Comparison of ENCODE assay signal across 1 cellular context in genomic region chr1:153967109-153967999, GRCh38.
TF ChIP-seq lines count a peak whose summit lies in the region.

TSS of gene CREB3L4 (plus strand) at chr1:153967902. CDS start at chr1:153968526, 624 bp downstream.

TF ChIP-seq in GM12878, 131 proteins besides CTCF, POLR2A, EP300 and RAD21 (continued from another document and continues in another):
- 0 out of 2 replicates have a peak, but pooled peaks have one; percentile 20 for TF ChIP-seq CEBPZ (IDR thresholded peaks at IDR 0.05; ENCODE audit: low read depth, low read length)
- TF ChIP-seq ATF3 (IDR thresholded peaks at IDR 0.05; ENCODE audit: borderline replicate concordance, extremely low read depth, low read depth, low read length), result peak; percentile 43; the same call in 1 of the 2 replicates
- no peak for TF ChIP-seq ATF2 (IDR thresholded peaks at IDR 0.05; ENCODE audit: low read length)
- TF ChIP-seq STAT1 (conservative IDR thresholded peaks at IDR 0.05), result no peak; the same call in 1 of the 2 replicates
- no peak for TF ChIP-seq RBBP5 (conservative IDR thresholded peaks at IDR 0.05)
- TF ChIP-seq TAF1 (IDR thresholded peaks at IDR 0.05; ENCODE audit: borderline replicate concordance, low read depth, low read length), result peak; percentile 63
- TF ChIP-seq RCOR1 (conservative IDR thresholded peaks at IDR 0.05; ENCODE audit: low read depth, low read length), result 0 out of 2 replicates have a peak, but pooled peaks have one; percentile 40
- TF ChIP-seq JUND (IDR thresholded peaks at IDR 0.05; ENCODE audit: low read depth, low read length), result no peak
- TF ChIP-seq MEF2A (IDR thresholded peaks at IDR 0.05; ENCODE audit: insufficient read depth, low read depth, low read length), result 0 out of 2 replicates have a peak, but pooled peaks have one; percentile 32
- peak; percentile 87 for TF ChIP-seq SIN3A (IDR thresholded peaks at IDR 0.05; ENCODE audit: low read depth, low read length)
- TF ChIP-seq SPI1 (IDR thresholded peaks at IDR 0.05; ENCODE audit: borderline replicate concordance, insufficient read depth, low read depth, low read length), result no peak
- peak; percentile 72; the same call in 1 of the 2 replicates for TF ChIP-seq ZNF687 (IDR thresholded peaks at IDR 0.05)
- TF ChIP-seq ETV6 (conservative IDR thresholded peaks at IDR 0.05 in 1 of 2, IDR thresholded peaks at IDR 0.05 in 1 of 2; ENCODE audit: borderline replicate concordance in 1 of 2, low read depth in 1 of 2), result no peak
- no peak for TF ChIP-seq IRF4 (IDR thresholded peaks at IDR 0.05; ENCODE audit: low read depth, low read length)
- TF ChIP-seq MYB (IDR thresholded peaks at IDR 0.05; ENCODE audit: borderline replicate concordance, low read depth, low read length), result no peak
- peak; percentile 92 for TF ChIP-seq CHD2 (IDR thresholded peaks at IDR 0.05; ENCODE audit: borderline replicate concordance, low read depth, low read length)
- TF ChIP-seq TCF3 (IDR thresholded peaks at IDR 0.05; ENCODE audit: borderline replicate concordance, insufficient read depth, low read depth, low read length), result peak; percentile 80; the same call in 1 of the 2 replicates
- no peak for TF ChIP-seq YBX1 (IDR thresholded peaks at IDR 0.05)
- TF ChIP-seq PRDM15 (CRISPR knock-in tag; IDR thresholded peaks at IDR 0.05), result no peak
- TF ChIP-seq HDGF (IDR thresholded peaks at IDR 0.05), result peak; percentile 77; the same call in 1 of the 2 replicates
- TF ChIP-seq NFYA (IDR thresholded peaks at IDR 0.05; ENCODE audit: borderline replicate concordance, low read depth, low read length), result peak; percentile 91
- TF ChIP-seq POU2F2 (IDR thresholded peaks at IDR 0.05; ENCODE audit: borderline replicate concordance, low read depth, low read length), result peak; percentile 21; the same call in 1 of the 3 replicates
- no peak for TF ChIP-seq BMI1 (IDR thresholded peaks at IDR 0.05; ENCODE audit: borderline replicate concordance)
- peak; percentile 86 to 90 for TF ChIP-seq BHLHE40 (IDR thresholded peaks at IDR 0.05; ENCODE audit: borderline replicate concordance in 1 of 2, low read depth in 2 of 2, low read length in 1 of 2)
- TF ChIP-seq FOXM1 (IDR thresholded peaks at IDR 0.05; ENCODE audit: low read depth, low read length), result no peak
- no peak for TF ChIP-seq CREB1 (IDR thresholded peaks at IDR 0.05; ENCODE audit: low read depth)
- no peak for TF ChIP-seq SREBF1 (IDR thresholded peaks at IDR 0.05; ENCODE audit: low read length)
- TF ChIP-seq PAX8 (IDR thresholded peaks at IDR 0.05), result no peak
- TF ChIP-seq ZNF24 (IDR thresholded peaks at IDR 0.05), result no peak
- TF ChIP-seq ZBTB11 (CRISPR knock-in tag; IDR thresholded peaks at IDR 0.05), result no peak
- peak; percentile 52 for TF ChIP-seq KLF5 (IDR thresholded peaks at IDR 0.05; ENCODE audit: partially characterized antibody)
- no peak for TF ChIP-seq GABPA (IDR thresholded peaks at IDR 0.05; ENCODE audit: low read depth)
- TF ChIP-seq NR2F1 (conservative IDR thresholded peaks at IDR 0.05), result peak; percentile 83
- TF ChIP-seq MTA2 (IDR thresholded peaks at IDR 0.05; ENCODE audit: low read depth), result peak; percentile 10
- peak; percentile 76 for TF ChIP-seq RELA (IDR thresholded peaks at IDR 0.05; ENCODE audit: borderline replicate concordance, partially characterized antibody)
- TF ChIP-seq MEF2B (IDR thresholded peaks at IDR 0.05; ENCODE audit: partially characterized antibody, poor library complexity, severe bottlenecking), result peak; percentile 71
- 0 out of 2 replicates have a peak, but pooled peaks have one; percentile 52 for TF ChIP-seq ELK1 (IDR thresholded peaks at IDR 0.05; ENCODE audit: low read depth, low read length)
- TF ChIP-seq ZBTB4 (CRISPR knock-in tag; IDR thresholded peaks at IDR 0.05), result no peak
- TF ChIP-seq DPF2 (IDR thresholded peaks at IDR 0.05), result peak; percentile 91
- no peak for TF ChIP-seq CBX3 (IDR thresholded peaks at IDR 0.05; ENCODE audit: borderline replicate concordance, low read depth)
